In genomic region chr1:109427171-109427467, GRCh38 we compare ENCODE assay signal across 1 cellular context.
TF ChIP-seq lines count a peak whose summit lies in the region.

No MANE protein-coding gene starts in this region.

TF ChIP-seq in endothelial cell of umbilical vein, 7 proteins besides CTCF, POLR2A, EP300 and RAD21:
- TF ChIP-seq FOS (IDR thresholded peaks at IDR 0.05; ENCODE audit: borderline replicate concordance, insufficient read depth, low read length) (no peak), POLR2AphosphoS5 (IDR thresholded peaks at IDR 0.05; ENCODE audit: insufficient read depth, low read depth, low read length) (no peak), MYC (IDR thresholded peaks at IDR 0.05; ENCODE audit: low read depth, low read length) (no peak), JUN (IDR thresholded peaks at IDR 0.05; ENCODE audit: borderline replicate concordance, insufficient read depth, insufficient read length, low read depth) (no peak), MAX (IDR thresholded peaks at IDR 0.05; ENCODE audit: insufficient read depth, insufficient read length) (no peak), EZH2 (IDR thresholded peaks at IDR 0.05; ENCODE audit: borderline replicate concordance, low read depth, low read length, severe bottlenecking) (no peak), GATA2 (IDR thresholded peaks at IDR 0.05; ENCODE audit: insufficient read depth, insufficient read length, low read depth, low read length) (no peak)
